21 cellular contexts compared by ENCODE assay signal in the genomic region with DNA sequence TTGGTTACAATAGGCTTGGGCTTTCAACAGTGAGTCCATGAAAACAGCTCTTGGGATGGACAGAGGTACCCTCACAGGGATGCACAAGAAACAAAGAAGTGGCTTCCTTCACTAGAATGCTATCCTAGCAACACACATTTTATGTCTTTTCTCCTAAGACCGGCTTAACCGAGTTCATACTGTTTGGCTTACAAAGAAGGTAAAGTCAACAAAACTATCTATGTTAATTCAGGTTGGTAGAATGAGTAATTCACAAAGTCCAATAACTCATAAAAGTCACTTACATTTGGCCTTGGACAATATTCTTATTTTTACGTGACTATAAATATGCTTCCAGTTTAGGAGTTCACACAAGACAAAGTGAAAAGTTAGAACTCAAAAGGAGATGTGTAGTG. TPM values are rescaled to one million over a fixed set of nuclear protein-coding genes. Genes with fewer than 3 reads are reported as not detected.
DNase-seq lines count a peak whose midpoint lies in the region; ATAC-seq and TF ChIP-seq lines count a peak whose summit lies in the region.
"Had no signal": no experiment of that assay in that cellular context is flagged by ENCODE, and none has a peak within 500 bp of the region (broad histone marks: within the 10 kb centered on the region; RNA-seq: fewer than 3 reads in every experiment).

No MANE protein-coding gene starts in this region.

- no peak overlapping the region for H2BK12ac ChIP-seq in H9 (ENCODE audit: insufficient read length, low read depth, low read length)

- H4K5ac ChIP-seq in H9 (ENCODE audit: insufficient read length, low read depth, low read length) = no peak overlapping the region

- H3K27ac Mint-ChIP-seq in H9 (peak overlapping the region in 2 of 3 experiments; percentile 7 to 80; a peak in 1 of 7 replicates), WTC11 (peak overlapping the region; percentile 99)
- H3K27ac Mint-ChIP-seq: activated CD8-positive, alpha-beta T cell treated with anti-CD3 and anti-CD28 coated beads, Interleukin-2, amount 10 ng/mL, durations not matched to agents 7 days and 5 days; activated naive CD4-positive, alpha-beta T cell treated with anti-CD3 and anti-CD28 coated beads for 36 hours; activated T-cell treated with anti-CD3 and anti-CD28 coated beads, Interleukin-2, amount 50 U/mL, for 24 hours; CD4-positive, alpha-beta T cell had no signal

- H3K4me2 ChIP-seq in H9 (ENCODE audit: insufficient read depth, insufficient read length, low read length) = no peak overlapping the region

- no peak overlapping the region for H2AFZ ChIP-seq in H9 (ENCODE audit: low read length)

- no peak overlapping the region for H3K18ac ChIP-seq in H9 (ENCODE audit: insufficient read length, low read depth, low read length)

- POLR2A ChIA-PET in WTC11 (lab: Charles Lee) = interaction anchor here (1.6 kb wide), 1 partner anchor 16 kb away, joined by 9 read pairs; no protein-coding TSS in a partner anchor

- H3K4me1 Mint-ChIP-seq in H9 (peaks cover 7 to 29% of the 10 kb centered on the region in 2 experiments; a peak in 3 of 4 replicates), WTC11 (peaks cover 79% of the 10 kb centered on the region)

- H3K27ac ChIP-seq in H9 (ENCODE audit: insufficient read length, low read depth, low read length) = no peak overlapping the region
- H3K27ac ChIP-seq in iPS-18a (ENCODE audit: low read length) = peak overlapping the region; percentile 62
- H3K27ac ChIP-seq in psoas muscle = peak overlapping the region; percentile 3
- H3K27ac ChIP-seq in dorsolateral prefrontal cortex = peak overlapping the region in 6 of 59 donors; percentile 8 to 63 (median 31)
- H3K27ac ChIP-seq: suprapubic skin had no signal

- no peak overlapping the region for H3K4ac ChIP-seq in H9 (ENCODE audit: low read depth, low read length)

- H3K23ac ChIP-seq in H9 (ENCODE audit: insufficient read length, low read depth, low read length) = no peak overlapping the region

- H3K9me3 ChIP-seq in H9 (ENCODE audit: control insufficient read depth, low read depth, low read length) (no peaks in the 10 kb centered on the region), iPS-18a (ENCODE audit: control insufficient read depth, low read depth, low read length) (no peaks in the 10 kb centered on the region), psoas muscle (no peaks in the 10 kb centered on the region)
- H3K9me3 ChIP-seq: gastroesophageal sphincter, suprapubic skin had no signal

- H2BK15ac ChIP-seq in H9 (ENCODE audit: low read depth, low read length) = no peak overlapping the region

- no peak overlapping the region for H3K56ac ChIP-seq in H9 (ENCODE audit: insufficient read length, low read depth, low read length)

- H3K36me3 ChIP-seq in iPS-18a (ENCODE audit: control insufficient read depth, low read depth, low read length) = no peaks in the 10 kb centered on the region
- H3K36me3 ChIP-seq in psoas muscle (ENCODE audit: insufficient read depth in 1 of 2, low read depth in 1 of 2) = no peaks in the 10 kb centered on the region
- H3K36me3 ChIP-seq: gastroesophageal sphincter, suprapubic skin had no signal

- no peaks in the 10 kb centered on the region for H3K79me1 ChIP-seq in H9 (ENCODE audit: insufficient read depth, low read depth, low read length, poor library complexity, severe bottlenecking)

- no CpG with 5 or more reads among the region's 3 CpGs for WGBS in H9 (ENCODE audit: extremely low coverage, insufficient read length, low lambda C conversion rate)
- 74 to 78% (median 77%) methylated on average over 3 of the region's 3 CpGs for WGBS in psoas muscle, 3 donors

- H3K36me3 Mint-ChIP-seq in H9 (ENCODE audit: insufficient read depth in 1 of 3, low read depth in 3 of 3) (no peaks in the 10 kb centered on the region), WTC11 (no peaks in the 10 kb centered on the region)

- no peak overlapping the region for H4K91ac ChIP-seq in H9 (ENCODE audit: insufficient read length, low read depth, low read length)

- intact Hi-C loops in psoas muscle (cut with DNase I) (no loop called here), posterior vena cava (cut with DNase I) (no loop called here), dorsolateral prefrontal cortex (cut with DNase I) (no loop called here)

- H3K4me1 ChIP-seq in H9 (ENCODE audit: insufficient read depth, low read length) (no peaks in the 10 kb centered on the region; the same call in 1 of the 2 replicates), iPS-18a (ENCODE audit: control insufficient read depth, low read depth, low read length) (peaks cover 58% of the 10 kb centered on the region), psoas muscle (peaks cover 3% of the 10 kb centered on the region)
- H3K4me1 ChIP-seq: gastroesophageal sphincter had no signal

- H2BK120ac ChIP-seq in H9 (ENCODE audit: low read depth, low read length, poor library complexity, severe bottlenecking) = no peak overlapping the region

- H3K4me3 Mint-ChIP-seq in H9 = no peak overlapping the region
- peak overlapping the region; percentile 52 for H3K4me3 Mint-ChIP-seq in WTC11
- H3K4me3 Mint-ChIP-seq: activated CD8-positive, alpha-beta T cell treated with anti-CD3 and anti-CD28 coated beads, Interleukin-2, amount 10 ng/mL, durations not matched to agents 7 days and 5 days; activated naive CD4-positive, alpha-beta T cell treated with anti-CD3 and anti-CD28 coated beads for 36 hours; activated T-cell treated with anti-CD3 and anti-CD28 coated beads, Interleukin-2, amount 50 U/mL, for 24 hours; CD4-positive, alpha-beta T cell had no signal

- H2BK20ac ChIP-seq in H9 (ENCODE audit: low read depth, low read length, poor library complexity, severe bottlenecking) = no peak overlapping the region

- TF ChIP-seq CTCF in H9 (conservative IDR thresholded peaks at IDR 0.05) = no peak
- TF ChIP-seq CTCF in WTC11 (IDR thresholded peaks at IDR 0.05) = no peak
- no peak for TF ChIP-seq CTCF in psoas muscle (IDR thresholded peaks at IDR 0.05)
- no peak for TF ChIP-seq CTCF in dorsolateral prefrontal cortex (IDR thresholded peaks at IDR 0.05 in 54 of 56, conservative IDR thresholded peaks at IDR 0.05 in 2 of 56; ENCODE audit: low read depth in 1 of 56, partially characterized antibody in 56 of 56)

- no peaks in the 10 kb centered on the region for H4K20me1 ChIP-seq in H9 (ENCODE audit: control insufficient read depth, insufficient read depth, insufficient read length)

- no peak overlapping the region for H2BK5ac ChIP-seq in H9 (ENCODE audit: insufficient read length, low read length)

- no peak for DNase-seq in H9
- DNase-seq in WTC11 (ENCODE audit: low spot score) = no peak
- no peak for DNase-seq in psoas muscle
- no peak for DNase-seq in posterior vena cava (ENCODE audit: low spot score)
- no peak for DNase-seq in dorsolateral prefrontal cortex
- no peak for DNase-seq in COLO668 (lab: John Stamatoyannopoulos, UW; ENCODE audit: unreplicated experiment)
- DNase-seq: activated CD8-positive, alpha-beta T cell treated with anti-CD3 and anti-CD28 coated beads, Interleukin-2, amount 10 ng/mL, durations not matched to agents 7 days and 5 days; activated naive CD4-positive, alpha-beta T cell treated with anti-CD3 and anti-CD28 coated beads for 36 hours; activated T-cell treated with anti-CD3 and anti-CD28 coated beads, Interleukin-2, amount 50 U/mL, for 24 hours; CD4-positive, alpha-beta T cell; GF-D8; H7; MM.1S; stimulated activated CD4-positive, alpha-beta T cell treated with anti-CD3 and anti-CD28 coated beads, Interleukin-12 subunit alpha, Interleukin-12 subunit beta, amount 100 ng/mL, for 4 hours had no signal

- H3K14ac ChIP-seq in H9 (ENCODE audit: insufficient read depth, low read length) = no peak overlapping the region

- H3K9ac ChIP-seq in H9 (ENCODE audit: extremely low read depth, insufficient read length, low read length) (no peak overlapping the region), iPS-18a (ENCODE audit: low read length) (peak overlapping the region; percentile 32)

- no peaks in the 10 kb centered on the region for H3K27me3 ChIP-seq in H9 (ENCODE audit: insufficient read depth, low read length)
- H3K27me3 ChIP-seq in iPS-18a (ENCODE audit: control insufficient read depth, insufficient read depth, low read length) = no peaks in the 10 kb centered on the region
- H3K27me3 ChIP-seq in psoas muscle (ENCODE audit: insufficient read depth in 3 of 3, low read length in 2 of 3) = peaks cover 0 to 4% (median 0%) of the 10 kb centered on the region in 3 donors
- peaks cover 0 to 24% (median 0%) of the 10 kb centered on the region in 45 donors for H3K27me3 ChIP-seq in dorsolateral prefrontal cortex
- H3K27me3 ChIP-seq: gastroesophageal sphincter had no signal

- no peak for ATAC-seq in WTC11
- no peak for ATAC-seq in psoas muscle
- ATAC-seq in HG03342 (IDR thresholded peaks at IDR 0.05; ENCODE audit: unreplicated experiment) = no peak
- ATAC-seq: activated CD8-positive, alpha-beta T cell treated with anti-CD3 and anti-CD28 coated beads, Interleukin-2, amount 10 ng/mL, durations not matched to agents 7 days and 5 days; gastroesophageal sphincter had no signal

- H3T11ph ChIP-seq in H9 (ENCODE audit: low read length) = no peak overlapping the region

- CTCF ChIA-PET in WTC11 (lab: Charles Lee) = interaction anchor here (0.6 to 1.9 kb wide), 4 partner anchors 16 to 207 kb away, joined by 3 to 5 read pairs (median 4); no protein-coding TSS in a partner anchor

- no peak overlapping the region for H4K8ac ChIP-seq in H9 (replicated peaks; ENCODE audit: insufficient read length, low read depth, low read length)

- no peak overlapping the region for H2AK5ac ChIP-seq in H9 (ENCODE audit: insufficient read length, low read length)

- H3K27me3 Mint-ChIP-seq in H9 (ENCODE audit: low read depth) = no peaks in the 10 kb centered on the region; the same call in 1 of the 2 replicates
- no peaks in the 10 kb centered on the region for H3K27me3 Mint-ChIP-seq in WTC11 (ENCODE audit: low read depth)

- H3K4me3 ChIP-seq in iPS-18a (ENCODE audit: low read length) = peak overlapping the region; percentile 4
- no peak overlapping the region for H3K4me3 ChIP-seq in psoas muscle
- no peak overlapping the region for H3K4me3 ChIP-seq in dorsolateral prefrontal cortex
- H3K4me3 ChIP-seq: gastroesophageal sphincter, lung, suprapubic skin had no signal

- no peaks in the 10 kb centered on the region for H3K79me2 ChIP-seq in H9 (ENCODE audit: insufficient read depth, low read length)

- no peaks in the 10 kb centered on the region for H3K9me3 Mint-ChIP-seq in H9
- H3K9me3 Mint-ChIP-seq in WTC11 = no peaks in the 10 kb centered on the region
- H3K9me3 Mint-ChIP-seq: activated naive CD4-positive, alpha-beta T cell treated with anti-CD3 and anti-CD28 coated beads for 36 hours; activated T-cell treated with anti-CD3 and anti-CD28 coated beads, Interleukin-2, amount 50 U/mL, for 24 hours; CD4-positive, alpha-beta T cell had no signal

- H3K23me2 ChIP-seq in H9 (ENCODE audit: insufficient read length, low read depth, low read length, poor library complexity, severe bottlenecking) = no peaks in the 10 kb centered on the region

RNA-seq across cellular contexts. Expression of gene ERG, which starts 9.0 kb away (rescaled TPM):
- total RNA-seq in H9 (2021) (0.11 and 0.18 TPM in 2 replicates), WTC11 (2021) (2.8 to 4.5 TPM (median 3.8 TPM) in 3 replicates), psoas muscle (10 to 100 TPM in 3 of 4 donors, 1 to 10 TPM in 1; 7.6 to 14.5 (median 10.8) TPM), posterior vena cava (10 to 100 TPM; 25.8 to 28.6 TPM), dorsolateral prefrontal cortex (10 to 100 TPM in 41 of 120 experiments, 1 to 10 TPM in 79; 4.2 to 20.8 (median 8.6) TPM)
- polyA plus RNA-seq in psoas muscle = 1 to 10 TPM; 2.7 to 6.6 (median 3.4) TPM
- total RNA-seq: activated CD8-positive, alpha-beta T cell treated with anti-CD3 and anti-CD28 coated beads, Interleukin-2, amount 10 ng/mL, durations not matched to agents 7 days and 5 days; activated naive CD4-positive, alpha-beta T cell treated with anti-CD3 and anti-CD28 coated beads for 36 hours; CD4-positive, alpha-beta T cell; SK-MEL-5 had no signal
- polyA plus RNA-seq: AG04450 had no signal
